ENCODE assay signal across 38 cellular contexts in genomic region chrX:116170444-116170843, GRCh38. TPM values are rescaled to one million over a fixed set of nuclear protein-coding genes. Genes with fewer than 3 reads are reported as not detected.
"Had no signal": no experiment of that assay in that cellular context is flagged by ENCODE, and none has a peak within 500 bp of the region (broad histone marks: within the 10 kb centered on the region; RNA-seq: fewer than 3 reads in every experiment).

Gene AGTR2, plus strand, starts transcription at chrX:116170744. Its CDS starts 1,537 bp downstream, at chrX:116172281.

- H3K36me3 Mint-ChIP-seq: activated CD4-positive, alpha-beta memory T cell treated with anti-CD3 and anti-CD28 coated beads for 36 hours; activated CD8-positive, alpha-beta memory T cell treated with anti-CD3 and anti-CD28 coated beads, Interleukin-2, amount 10 ng/mL, durations not matched to agents 7 days and 5 days; activated naive CD4-positive, alpha-beta T cell treated with anti-CD3 and anti-CD28 coated beads, Interleukin-2, amount 50 U/mL, for 24 hours; activated naive CD8-positive, alpha-beta T cell treated with anti-CD3 and anti-CD28 coated beads for 36 hours had no signal

- H3K27me3 Mint-ChIP-seq: activated CD4-positive, alpha-beta memory T cell treated with anti-CD3 and anti-CD28 coated beads for 36 hours; activated CD4-positive, alpha-beta T cell treated with anti-CD3 and anti-CD28 coated beads for 36 hours; activated CD4-positive, alpha-beta T cell treated with anti-CD3 and anti-CD28 coated beads, Interleukin-2, amount 10 ng/mL, durations not matched to agents 24 days and 14 days; activated CD8-positive, alpha-beta memory T cell treated with anti-CD3 and anti-CD28 coated beads, Interleukin-2, amount 10 ng/mL, durations not matched to agents 7 days and 5 days; activated naive CD4-positive, alpha-beta T cell treated with anti-CD3 and anti-CD28 coated beads, Interleukin-2, amount 50 U/mL, for 24 hours; activated naive CD8-positive, alpha-beta T cell treated with anti-CD3 and anti-CD28 coated beads for 36 hours; activated naive CD8-positive, alpha-beta T cell treated with anti-CD3 and anti-CD28 coated beads, Interleukin-2, amount 50 U/mL, for 24 hours had no signal

- H3K9me3 ChIP-seq: adrenal gland, body of pancreas, colonic mucosa, esophagus squamous epithelium, gastroesophageal sphincter had no signal

- H3K4me3 ChIP-seq: adrenal gland, body of pancreas, colonic mucosa, esophagus squamous epithelium, gastroesophageal sphincter had no signal

- H3K9me3 Mint-ChIP-seq: activated CD4-positive, alpha-beta T cell treated with anti-CD3 and anti-CD28 coated beads, Interleukin-2, amount 10 ng/mL, durations not matched to agents 24 days and 14 days; activated naive CD4-positive, alpha-beta T cell treated with anti-CD3 and anti-CD28 coated beads for 36 hours; activated naive CD4-positive, alpha-beta T cell treated with anti-CD3 and anti-CD28 coated beads, Interleukin-2, amount 50 U/mL, for 24 hours; activated naive CD8-positive, alpha-beta T cell treated with anti-CD3 and anti-CD28 coated beads, Interleukin-2, amount 50 U/mL, for 24 hours; activated T-helper 1 cell treated with anti-CD3 and anti-CD28 coated beads, Interleukin-12 subunit alpha, Interleukin-12 subunit beta, Interleukin-2, Interleukin-4 antibody, amounts not matched to agents 30 ng/mL and 10 ng/mL and 1 ng/mL, durations not matched to agents 14 hours and 24 hours and 36 hours; activated T-helper 2 cell treated with anti-CD3 and anti-CD28 coated beads, Interferon-gamma antibody, Interleukin-2, Interleukin-4, amounts not matched to agents 10 μg/mL and 5 μg/mL and 100 μg/mL, durations not matched to agents 14 hours and 24 hours and 36 hours had no signal

- H3K27ac Mint-ChIP-seq: activated CD4-positive, alpha-beta memory T cell treated with anti-CD3 and anti-CD28 coated beads for 36 hours; activated CD4-positive, alpha-beta T cell treated with anti-CD3 and anti-CD28 coated beads for 36 hours; activated CD4-positive, alpha-beta T cell treated with anti-CD3 and anti-CD28 coated beads, Interleukin-2, amount 10 ng/mL, durations not matched to agents 24 days and 14 days; activated CD8-positive, alpha-beta memory T cell treated with anti-CD3 and anti-CD28 coated beads, Interleukin-2, amount 10 ng/mL, durations not matched to agents 7 days and 5 days; activated CD8-positive, alpha-beta T cell treated with anti-CD3 and anti-CD28 coated beads, Interleukin-2, amount 10 ng/mL, durations not matched to agents 7 days and 5 days; activated naive CD4-positive, alpha-beta T cell treated with anti-CD3 and anti-CD28 coated beads for 36 hours; activated naive CD4-positive, alpha-beta T cell treated with anti-CD3 and anti-CD28 coated beads, Interleukin-2, amount 50 U/mL, for 24 hours; activated naive CD8-positive, alpha-beta T cell treated with anti-CD3 and anti-CD28 coated beads for 36 hours; activated naive CD8-positive, alpha-beta T cell treated with anti-CD3 and anti-CD28 coated beads, Interleukin-2, amount 50 U/mL, for 24 hours; activated T-helper 1 cell treated with anti-CD3 and anti-CD28 coated beads, Interleukin-12 subunit alpha, Interleukin-12 subunit beta, Interleukin-2, Interleukin-4 antibody, amounts not matched to agents 30 ng/mL and 10 ng/mL and 1 ng/mL, durations not matched to agents 14 hours and 24 hours and 36 hours; activated T-helper 2 cell treated with anti-CD3 and anti-CD28 coated beads, Interferon-gamma antibody, Interleukin-2, Interleukin-4, amounts not matched to agents 10 μg/mL and 5 μg/mL and 100 μg/mL, durations not matched to agents 14 hours and 24 hours and 36 hours had no signal

- ATAC-seq: activated CD4-positive, alpha-beta T cell treated with anti-CD3 and anti-CD28 coated beads for 36 hours; activated CD8-positive, alpha-beta memory T cell treated with anti-CD3 and anti-CD28 coated beads, Interleukin-2, amount 10 ng/mL, durations not matched to agents 7 days and 5 days; activated CD8-positive, alpha-beta T cell treated with anti-CD3 and anti-CD28 coated beads, Interleukin-2, amount 10 ng/mL, durations not matched to agents 7 days and 5 days; activated naive CD8-positive, alpha-beta T cell treated with anti-CD3 and anti-CD28 coated beads, Interleukin-2, amount 50 U/mL, for 24 hours; body of pancreas; gastroesophageal sphincter had no signal

- H3K4me1 Mint-ChIP-seq: activated CD4-positive, alpha-beta T cell treated with anti-CD3 and anti-CD28 coated beads for 36 hours; activated CD4-positive, alpha-beta T cell treated with anti-CD3 and anti-CD28 coated beads, Interleukin-2, amount 10 ng/mL, durations not matched to agents 24 days and 14 days; activated CD8-positive, alpha-beta memory T cell treated with anti-CD3 and anti-CD28 coated beads, Interleukin-2, amount 10 ng/mL, durations not matched to agents 7 days and 5 days; activated naive CD4-positive, alpha-beta T cell treated with anti-CD3 and anti-CD28 coated beads, Interleukin-2, amount 50 U/mL, for 24 hours; activated naive CD8-positive, alpha-beta T cell treated with anti-CD3 and anti-CD28 coated beads for 36 hours; activated naive CD8-positive, alpha-beta T cell treated with anti-CD3 and anti-CD28 coated beads, Interleukin-2, amount 50 U/mL, for 24 hours had no signal

- H3K27me3 ChIP-seq: body of pancreas, colonic mucosa, esophagus squamous epithelium, gastroesophageal sphincter had no signal

- H3K36me3 ChIP-seq: adrenal gland, colonic mucosa, esophagus squamous epithelium, gastroesophageal sphincter had no signal

- H3K27ac ChIP-seq: adrenal gland, body of pancreas, colonic mucosa, epithelial cell of prostate, esophagus squamous epithelium, gastroesophageal sphincter had no signal

- DNase-seq: activated CD4-positive, alpha-beta memory T cell treated with anti-CD3 and anti-CD28 coated beads for 36 hours; activated CD4-positive, alpha-beta T cell treated with anti-CD3 and anti-CD28 coated beads for 36 hours; activated CD4-positive, alpha-beta T cell treated with anti-CD3 and anti-CD28 coated beads, Interleukin-2, amount 10 ng/mL, durations not matched to agents 24 days and 14 days; activated CD4-positive, CD25-positive, alpha-beta regulatory T cell; activated CD4-positive, CD25-positive, alpha-beta regulatory T cell treated with anti-CD3 and anti-CD28 coated beads, Interleukin-2, amount 50 U/mL, for 72 hours; activated CD8-positive, alpha-beta memory T cell treated with anti-CD3 and anti-CD28 coated beads, Interleukin-2, amount 10 ng/mL, durations not matched to agents 7 days and 5 days; activated CD8-positive, alpha-beta memory T cell treated with anti-CD3 and anti-CD28 coated beads, Interleukin-2, amount 50 U/mL, for 4 hours; activated CD8-positive, alpha-beta T cell treated with anti-CD3 and anti-CD28 coated beads, Interleukin-2, amount 10 ng/mL, durations not matched to agents 7 days and 5 days; activated effector memory CD4-positive, alpha-beta T cell treated with anti-CD3 and anti-CD28 coated beads, Interleukin-2, amount 50 U/mL, for 16 hours; activated naive CD4-positive, alpha-beta T cell treated with anti-CD3 and anti-CD28 coated beads for 36 hours; activated naive CD8-positive, alpha-beta T cell treated with anti-CD3 and anti-CD28 coated beads for 36 hours; activated naive CD8-positive, alpha-beta T cell treated with anti-CD3 and anti-CD28 coated beads, Interleukin-2, amount 50 U/mL, for 24 hours; activated T-cell treated with anti-CD3 and anti-CD28 coated beads, Interleukin-2, amount 50 U/mL, for 1 hour; activated T-cell treated with anti-CD3 and anti-CD28 coated beads, Interleukin-2, amount 50 U/mL, for 48 hours; adrenal gland; amygdala; aorta; body of pancreas; caudate nucleus; colonic mucosa; effector CD8-positive, alpha-beta T cell; esophagus squamous epithelium; foreskin melanocyte; T-helper 2 cell had no signal

- H3K4me3 Mint-ChIP-seq: activated CD4-positive, alpha-beta memory T cell treated with anti-CD3 and anti-CD28 coated beads for 36 hours; activated CD4-positive, alpha-beta T cell treated with anti-CD3 and anti-CD28 coated beads for 36 hours; activated CD4-positive, alpha-beta T cell treated with anti-CD3 and anti-CD28 coated beads, Interleukin-2, amount 10 ng/mL, durations not matched to agents 24 days and 14 days; activated CD8-positive, alpha-beta memory T cell treated with anti-CD3 and anti-CD28 coated beads, Interleukin-2, amount 10 ng/mL, durations not matched to agents 7 days and 5 days; activated CD8-positive, alpha-beta T cell treated with anti-CD3 and anti-CD28 coated beads, Interleukin-2, amount 10 ng/mL, durations not matched to agents 7 days and 5 days; activated naive CD4-positive, alpha-beta T cell treated with anti-CD3 and anti-CD28 coated beads for 36 hours; activated naive CD4-positive, alpha-beta T cell treated with anti-CD3 and anti-CD28 coated beads, Interleukin-2, amount 50 U/mL, for 24 hours; activated naive CD8-positive, alpha-beta T cell treated with anti-CD3 and anti-CD28 coated beads for 36 hours; activated naive CD8-positive, alpha-beta T cell treated with anti-CD3 and anti-CD28 coated beads, Interleukin-2, amount 50 U/mL, for 24 hours; activated T-helper 1 cell treated with anti-CD3 and anti-CD28 coated beads, Interleukin-12 subunit alpha, Interleukin-12 subunit beta, Interleukin-2, Interleukin-4 antibody, amounts not matched to agents 30 ng/mL and 10 ng/mL and 1 ng/mL, durations not matched to agents 14 hours and 24 hours and 36 hours had no signal

- H3K4me1 ChIP-seq: adrenal gland, body of pancreas, colonic mucosa, esophagus squamous epithelium, gastroesophageal sphincter had no signal

RNA-seq across cellular contexts. Expression of gene AGTR2, which starts in this region (rescaled TPM):
- total RNA-seq: activated CD4-positive, alpha-beta memory T cell treated with anti-CD3 and anti-CD28 coated beads for 36 hours; activated CD4-positive, alpha-beta T cell treated with anti-CD3 and anti-CD28 coated beads for 36 hours; activated CD4-positive, alpha-beta T cell treated with anti-CD3 and anti-CD28 coated beads, Interleukin-2, amount 10 ng/mL, durations not matched to agents 24 days and 14 days; activated CD8-positive, alpha-beta memory T cell treated with anti-CD3 and anti-CD28 coated beads for 36 hours; activated CD8-positive, alpha-beta memory T cell treated with anti-CD3 and anti-CD28 coated beads, Interleukin-2, amount 10 ng/mL, durations not matched to agents 7 days and 5 days; activated CD8-positive, alpha-beta T cell treated with anti-CD3 and anti-CD28 coated beads, Interleukin-2, amount 10 ng/mL, durations not matched to agents 7 days and 5 days; activated naive CD4-positive, alpha-beta T cell treated with anti-CD3 and anti-CD28 coated beads for 36 hours; activated naive CD8-positive, alpha-beta T cell treated with anti-CD3 and anti-CD28 coated beads for 36 hours; activated T-helper 1 cell treated with anti-CD3 and anti-CD28 coated beads, Interleukin-12 subunit alpha, Interleukin-12 subunit beta, Interleukin-2, Interleukin-4 antibody, amounts not matched to agents 30 ng/mL and 10 ng/mL and 1 ng/mL, durations not matched to agents 14 hours and 24 hours and 36 hours; activated T-helper 2 cell treated with anti-CD3 and anti-CD28 coated beads, Interferon-gamma antibody, Interleukin-2, Interleukin-4, amounts not matched to agents 10 μg/mL and 5 μg/mL and 100 μg/mL, durations not matched to agents 14 hours and 24 hours and 36 hours; body of pancreas; chondrocyte; dermis microvascular lymphatic vessel endothelial cell; endothelial cell of umbilical vein; esophagus squamous epithelium; fibroblast of lung; fibroblast of villous mesenchyme; glomerular endothelial cell; T-helper 1 cell treated with Interleukin-12 subunit alpha and Interleukin-12 subunit beta and Interleukin-4 antibody, amounts not matched to agents 30 ng/mL and 1 ng/mL, for 36 hours had no signal
- polyA plus RNA-seq: aorta, endothelial cell of umbilical vein, esophagus, fibroblast of lung had no signal
